In the genomic region with DNA sequence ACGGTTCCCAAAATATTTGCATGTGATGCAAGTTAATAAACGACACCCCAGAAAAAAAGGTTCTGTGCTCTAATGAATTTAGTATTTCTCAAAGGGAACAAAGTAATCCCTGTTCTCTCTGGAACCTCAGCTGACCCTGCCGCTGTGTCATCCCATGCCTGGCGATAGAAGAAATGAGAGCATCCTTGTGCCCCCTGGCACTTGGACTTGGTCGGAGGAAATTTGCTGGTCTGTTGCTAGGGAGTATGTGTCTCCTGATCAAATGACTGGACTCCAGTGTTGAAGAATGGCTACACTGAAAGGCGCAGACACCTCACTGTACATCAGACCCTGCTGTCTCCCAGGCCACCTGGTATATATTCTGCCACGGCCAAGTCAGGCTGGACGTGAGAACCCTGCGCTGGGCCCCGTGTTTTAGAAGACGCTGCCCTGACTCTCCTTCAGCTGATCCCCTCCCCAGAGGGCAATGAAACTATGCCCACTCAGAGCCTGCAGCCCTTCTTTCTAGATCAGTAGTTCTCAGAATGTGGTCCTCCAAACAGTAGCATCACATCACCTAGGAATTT, we compare ENCODE assay signal across 18 cellular contexts.
"Had no signal": no experiment of that assay in that cellular context is flagged by ENCODE, and none has a peak within 500 bp of the region (broad histone marks: within the 10 kb centered on the region; RNA-seq: fewer than 3 reads in every experiment).

No MANE protein-coding gene starts in this region.

- H3K79me2 ChIP-seq: hepatocyte had no signal

- H2AFZ ChIP-seq: hepatocyte had no signal

- H3K27ac ChIP-seq: hepatocyte, sigmoid colon, tibial nerve, vagina had no signal

- H3K9me3 Mint-ChIP-seq: activated naive CD8-positive, alpha-beta T cell treated with anti-CD3 and anti-CD28 coated beads for 36 hours had no signal

- H3K4me3 ChIP-seq: hepatocyte, sigmoid colon, tibial nerve, vagina had no signal

- ATAC-seq: activated CD8-positive, alpha-beta T cell treated with anti-CD3 and anti-CD28 coated beads, Interleukin-2, amount 10 ng/mL, durations not matched to agents 7 days and 5 days; left ventricle myocardium superior; T-helper 17 cell had no signal

- H3K4me3 Mint-ChIP-seq: activated CD8-positive, alpha-beta T cell treated with anti-CD3 and anti-CD28 coated beads, Interleukin-2, amount 10 ng/mL, durations not matched to agents 7 days and 5 days; activated naive CD8-positive, alpha-beta T cell treated with anti-CD3 and anti-CD28 coated beads for 36 hours; brain; nephron; T-helper 17 cell; WTC11 had no signal

- H3K36me3 Mint-ChIP-seq: activated naive CD8-positive, alpha-beta T cell treated with anti-CD3 and anti-CD28 coated beads for 36 hours; brain; WTC11 had no signal

- H3K9me3 ChIP-seq: sigmoid colon, tibial nerve, vagina had no signal

- H3K27me3 Mint-ChIP-seq: brain had no signal

- H3K27ac Mint-ChIP-seq: activated CD8-positive, alpha-beta T cell treated with anti-CD3 and anti-CD28 coated beads, Interleukin-2, amount 10 ng/mL, durations not matched to agents 7 days and 5 days; activated naive CD8-positive, alpha-beta T cell treated with anti-CD3 and anti-CD28 coated beads for 36 hours; nephron; T-helper 17 cell; WTC11 had no signal

- DNase-seq: activated CD4-positive, alpha-beta T cell treated with anti-CD3 and anti-CD28 coated beads for 48 hours; activated CD8-positive, alpha-beta memory T cell treated with anti-CD3 and anti-CD28 coated beads, Interleukin-2, amount 50 U/mL, for 4 hours; activated CD8-positive, alpha-beta T cell treated with anti-CD3 and anti-CD28 coated beads, Interleukin-2, amount 10 ng/mL, durations not matched to agents 7 days and 5 days; activated naive CD8-positive, alpha-beta T cell treated with anti-CD3 and anti-CD28 coated beads for 36 hours; cortex of kidney; effector CD8-positive, alpha-beta T cell; kidney; left ventricle myocardium superior; mesendoderm; sigmoid colon; stimulated activated CD4-positive, alpha-beta T cell treated with anti-CD3 and anti-CD28 coated beads, Interleukin-1b, Interleukin-23, amount 100 ng/mL, for 48 hours; T-helper 17 cell had no signal

- H3K27me3 ChIP-seq: hepatocyte, sigmoid colon, tibial nerve, vagina had no signal

- H3K4me1 ChIP-seq: vagina had no signal

- H3K36me3 ChIP-seq: sigmoid colon, tibial nerve, vagina had no signal
